ENCODE assay signal across 12 cellular contexts in genomic region chr10:73819513-73820093, GRCh38. TPM values are rescaled to one million over a fixed set of nuclear protein-coding genes. Genes with fewer than 3 reads are reported as not detected.
A peak's percentile ranks its signal among the peaks of the same experiment; 100 is the strongest.
DNase-seq lines count a peak whose midpoint lies in the region; ATAC-seq and TF ChIP-seq lines count a peak whose summit lies in the region.
"Had no signal": no experiment of that assay in that cellular context is flagged by ENCODE, and none has a peak within 500 bp of the region (broad histone marks: within the 10 kb centered on the region; RNA-seq: fewer than 3 reads in every experiment).

No MANE protein-coding gene starts in this region.

- no peaks in the 10 kb centered on the region for H3K27me3 ChIP-seq in right atrium auricular region
- H3K27me3 ChIP-seq: SJCRH30 had no signal

- DNase-seq in Right ventricle myocardium superior (peak; percentile 71), right atrium auricular region (ENCODE audit: low spot score) (no peak), mucosa of descending colon (peak; percentile 87 to 90 (median 88)), activated gamma-delta T cell (lab: John Stamatoyannopoulos, UW) (no peak)
- DNase-seq: activated CD4-positive, alpha-beta memory T cell treated with anti-CD3 and anti-CD28 coated beads for 36 hours; cerebellar nuclear complex; NCI-H1436 treated with DMSO at 0.1 percent for 48 hours; SJCRH30 had no signal

- intact Hi-C loops in Right ventricle myocardium superior (cut with DNase I) (no loop called here), mucosa of descending colon (cut with DNase I, micrococcal nuclease) (no loop called here)

- H3K27ac ChIP-seq in right atrium auricular region: peak overlapping the region in 1 of 2 donors; percentile 35
- H3K27ac ChIP-seq: SJCRH30 had no signal

- H3K9me3 ChIP-seq in right atrium auricular region: no peaks in the 10 kb centered on the region
- no peaks in the 10 kb centered on the region for H3K9me3 ChIP-seq in mucosa of descending colon
- H3K9me3 ChIP-seq: SJCRH30 had no signal

- TF ChIP-seq CTCF in right atrium auricular region (IDR thresholded peaks at IDR 0.05): no peak
- no peak for TF ChIP-seq CTCF in mucosa of descending colon (IDR thresholded peaks at IDR 0.05)

- H3K36me3 ChIP-seq in right atrium auricular region: peaks cover 26% of the 10 kb centered on the region
- H3K36me3 ChIP-seq in mucosa of descending colon (ENCODE audit: low read depth): no peaks in the 10 kb centered on the region

- H3K4me3 ChIP-seq in right atrium auricular region (no peak overlapping the region), mucosa of descending colon (no peak overlapping the region)
- H3K4me3 ChIP-seq: SJCRH30 had no signal

- ATAC-seq in Right ventricle myocardium superior (ENCODE audit: poor library complexity): peak; percentile 75
- ATAC-seq in esophagus mucosa: peak; percentile 83
- peak; percentile 95 for ATAC-seq in mucosa of descending colon
- ATAC-seq in GM21529 (IDR thresholded peaks at IDR 0.05; ENCODE audit: unreplicated experiment): no peak
- ATAC-seq in GM21390 (IDR thresholded peaks at IDR 0.05; ENCODE audit: unreplicated experiment): no peak
- ATAC-seq in HG02938 (IDR thresholded peaks at IDR 0.05; ENCODE audit: unreplicated experiment): no peak

- H3K4me1 ChIP-seq in right atrium auricular region (peaks cover 0 to 16% of the 10 kb centered on the region in 2 donors), mucosa of descending colon (ENCODE audit: low read depth) (peaks cover 7% of the 10 kb centered on the region)

RNA-seq across cellular contexts. Expression of gene NDST2, which starts 8.2 kb away (rescaled TPM):
- total RNA-seq in Right ventricle myocardium superior: 10.4 TPM
- total RNA-seq in right atrium auricular region: 10 to 100 TPM; 13.1 to 18.4 TPM
- total RNA-seq in esophagus mucosa: 15.9 TPM
- total RNA-seq in mucosa of descending colon: 10 to 100 TPM; 26.7 to 39.0 (median 29.0) TPM

RNA-seq across cellular contexts. Expression of gene ZSWIM8, which starts 34.2 kb away (rescaled TPM):
- 40.3 TPM for total RNA-seq in Right ventricle myocardium superior
- 10 to 100 TPM; 37.6 to 63.2 TPM for total RNA-seq in right atrium auricular region
- total RNA-seq in esophagus mucosa: 71.7 TPM
- 100 to 1,000 TPM in 1 of 3 donors, 10 to 100 TPM in 2; 72.5 to 119 (median 90.1) TPM for total RNA-seq in mucosa of descending colon

RNA-seq across cellular contexts. Expression of gene CHCHD1, which starts 37.8 kb away (rescaled TPM):
- 28.0 TPM for total RNA-seq in Right ventricle myocardium superior
- 10 to 100 TPM; 28.3 to 32.7 TPM for total RNA-seq in right atrium auricular region
- total RNA-seq in esophagus mucosa: 23.5 TPM
- total RNA-seq in mucosa of descending colon: 10 to 100 TPM; 19.8 to 26.2 (median 22.7) TPM

RNA-seq across cellular contexts. Expression of gene CAMK2G, which starts 54.8 kb away (rescaled TPM):
- 11.2 TPM for total RNA-seq in Right ventricle myocardium superior
- total RNA-seq in right atrium auricular region: 10 to 100 TPM; 12.1 to 17.4 TPM
- 18.9 TPM for total RNA-seq in esophagus mucosa
- total RNA-seq in mucosa of descending colon: 100 to 1,000 TPM in 1 of 3 donors, 10 to 100 TPM in 2; 53.5 to 141 (median 57.2) TPM

Comparison
In these comparisons a context has a peak if more than half of its experiments do, and no peak if none do; other contexts are left out.
1. DNase-seq: peak in Right ventricle myocardium superior (single experiment) and mucosa of descending colon (3 of 3); none in right atrium auricular region (single experiment) and activated gamma-delta T cell (single experiment).
2. ATAC-seq: peak in Right ventricle myocardium superior (single experiment), esophagus mucosa (single experiment) and mucosa of descending colon (single experiment); none in GM21529 (single experiment), GM21390 (single experiment) and HG02938 (single experiment).